8 cellular contexts compared by ENCODE assay signal in the genomic region with DNA sequence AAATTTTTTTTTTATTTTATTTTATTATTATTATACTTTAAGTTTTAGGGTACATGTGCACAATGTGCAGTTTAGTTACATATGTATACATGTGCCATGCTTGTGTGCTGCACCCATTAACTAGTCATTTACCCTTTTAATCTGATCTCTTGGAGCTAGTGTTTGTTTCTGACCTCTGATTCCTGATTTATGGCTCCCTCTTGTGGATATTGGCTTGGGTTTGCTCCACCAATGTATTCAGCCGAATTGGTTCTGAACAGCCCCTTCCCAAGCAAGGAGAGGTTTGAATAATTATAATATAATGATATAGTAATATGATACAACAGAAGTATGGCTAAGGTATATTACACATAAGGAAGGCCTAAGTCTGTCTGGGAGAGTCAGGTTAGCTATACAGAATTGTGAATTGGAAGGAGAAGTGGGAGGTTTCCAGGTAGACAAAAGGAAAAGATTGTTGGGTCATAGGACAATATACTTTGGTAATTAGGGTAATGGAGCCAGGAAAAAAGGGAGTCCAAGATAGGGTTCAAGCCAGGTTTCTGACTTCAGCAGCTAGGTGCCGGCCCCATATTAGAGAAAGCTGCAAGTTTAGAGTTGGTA. TPM values are rescaled to one million over a fixed set of nuclear protein-coding genes. Genes with fewer than 3 reads are reported as not detected.
DNase-seq lines count a peak whose midpoint lies in the region; ATAC-seq and TF ChIP-seq lines count a peak whose summit lies in the region.

No MANE protein-coding gene starts in this region.

- H3K4me3 ChIP-seq in OCI-LY1 (ENCODE audit: low read depth, low read length, poor library complexity, severe bottlenecking): no peak overlapping the region

- H3K4me2 ChIP-seq in OCI-LY1 (ENCODE audit: low read length): no peak overlapping the region

- no peaks in the 10 kb centered on the region for H3F3A ChIP-seq in OCI-LY1 (ENCODE audit: insufficient read depth, low read length)

- H3K27me3 ChIP-seq in OCI-LY1 (ENCODE audit: insufficient read depth, low read length): no peaks in the 10 kb centered on the region

- H3K9ac ChIP-seq in OCI-LY1 (ENCODE audit: low read length): no peak overlapping the region

- no peaks in the 10 kb centered on the region for H3K4me1 ChIP-seq in OCI-LY1 (ENCODE audit: insufficient read depth, low read length, severe bottlenecking)

- no peaks in the 10 kb centered on the region for H3K9me3 ChIP-seq in OCI-LY1 (ENCODE audit: low read length)

- DNase-seq in DMS79 (lab: John Stamatoyannopoulos, UW) (peak; percentile 30), LHCN-M2 (ENCODE audit: low read depth) (peak; percentile 31), dermis blood vessel endothelial cell (peak; percentile 81), midbrain (lab: John Stamatoyannopoulos, UW) (peak; percentile 34), putamen (ENCODE audit: low spot score) (no peak), activated T-cell treated with anti-CD3 and anti-CD28 coated beads for 4 hours (no peak)

- H3K9me2 ChIP-seq in OCI-LY1 (ENCODE audit: low read depth, low read length): no peaks in the 10 kb centered on the region

- H3K36me3 ChIP-seq in OCI-LY1 (ENCODE audit: insufficient read depth, low read length): no peaks in the 10 kb centered on the region

- H3K27ac ChIP-seq in OCI-LY1 (ENCODE audit: low read depth, low read length, poor library complexity, severe bottlenecking): no peak overlapping the region

- no peak overlapping the region for H2AFZ ChIP-seq in OCI-LY1 (ENCODE audit: low read length)

- H4K20me1 ChIP-seq in OCI-LY1 (ENCODE audit: insufficient read depth, low read length): no peaks in the 10 kb centered on the region

- H3K79me2 ChIP-seq in OCI-LY1 (ENCODE audit: insufficient read depth, low read length): no peaks in the 10 kb centered on the region

- peak; percentile 72 for ATAC-seq in GM21390 (IDR thresholded peaks at IDR 0.05; ENCODE audit: unreplicated experiment)

- TF ChIP-seq CTCF in OCI-LY1 (IDR thresholded peaks at IDR 0.05; ENCODE audit: low read length): peak; percentile 31

RNA-seq across cellular contexts. Expression of gene HMCN1, which starts 53.1 kb away (rescaled TPM):
- under 0.01 and 0.06 TPM in 2 replicates for total RNA-seq in LHCN-M2 (2014; rRNA removed)
- 0.01 TPM for polyA plus RNA-seq in LHCN-M2 (2012)
- total RNA-seq in dermis blood vessel endothelial cell: 3.6 and 8.3 TPM in 2 replicates

Comparison
In these comparisons a context has a peak if more than half of its experiments do, and no peak if none do; other contexts are left out.
1. DNase-seq: peak in DMS79 (single experiment), LHCN-M2 (single experiment), dermis blood vessel endothelial cell (single experiment) and midbrain (single experiment); none in putamen (single experiment) and activated T-cell treated with anti-CD3 and anti-CD28 coated beads for 4 hours (single experiment).